ENCODE assay signal across 1 cellular context in genomic region chr7:150898475-150899011, GRCh38.
TF ChIP-seq lines count a peak whose summit lies in the region.

No MANE protein-coding gene starts in this region.

TF ChIP-seq in K562, 482 proteins besides CTCF, POLR2A, EP300 and RAD21 (continued from another document and continues in another):
- no peak for TF ChIP-seq NR0B1 (IDR thresholded peaks at IDR 0.05; ENCODE audit: partially characterized antibody)
- TF ChIP-seq GTF2E2 (tag; IDR thresholded peaks at IDR 0.05), result no peak
- no peak for TF ChIP-seq ZNF778 (CRISPR knock-in tag; IDR thresholded peaks at IDR 0.05)
- no peak for TF ChIP-seq STAT6 (CRISPR knock-in tag; IDR thresholded peaks at IDR 0.05)
- no peak; a peak in 1 of 4 replicates for TF ChIP-seq ZNF639 (CRISPR knock-in tag; conservative IDR thresholded peaks at IDR 0.05 in 1 of 2, IDR thresholded peaks at IDR 0.05 in 1 of 2)
- TF ChIP-seq CEBPZ (IDR thresholded peaks at IDR 0.05; ENCODE audit: borderline replicate concordance, low read depth, low read length), result no peak; the same call in 1 of the 2 replicates
- no peak for TF ChIP-seq THAP12 (CRISPR knock-in tag; IDR thresholded peaks at IDR 0.05)
- TF ChIP-seq KLF1 (tag; IDR thresholded peaks at IDR 0.05), result no peak
- no peak for TF ChIP-seq HIVEP1 (CRISPR knock-in tag; IDR thresholded peaks at IDR 0.05)
- no peak for TF ChIP-seq EGR1 (conservative IDR thresholded peaks at IDR 0.05)
- TF ChIP-seq ZNF561 (CRISPR knock-in tag; conservative IDR thresholded peaks at IDR 0.05), result no peak
- TF ChIP-seq CBFB (CRISPR knock-in tag; IDR thresholded peaks at IDR 0.05), result no peak
- TF ChIP-seq ZKSCAN1 (IDR thresholded peaks at IDR 0.05; ENCODE audit: low read depth, low read length), result 0 out of 2 replicates have a peak, but pooled peaks have one; percentile 41
- no peak for TF ChIP-seq ZBTB43 (CRISPR knock-in tag; IDR thresholded peaks at IDR 0.05)
- no peak for TF ChIP-seq MBD1 (CRISPR knock-in tag; IDR thresholded peaks at IDR 0.05)
- TF ChIP-seq MEIS2 (IDR thresholded peaks at IDR 0.05; ENCODE audit: partially characterized antibody), result no peak
- no peak for TF ChIP-seq ATF6 (CRISPR knock-in tag; IDR thresholded peaks at IDR 0.05)
- TF ChIP-seq KDM1A (IDR thresholded peaks at IDR 0.05), result no peak
- no peak for TF ChIP-seq NR3C1 (CRISPR knock-in tag; IDR thresholded peaks at IDR 0.05)
- no peak for TF ChIP-seq HNRNPH1 (optimal IDR thresholded peaks at IDR 0.05; ENCODE audit: low read depth, low read length)
- TF ChIP-seq HDAC6 (IDR thresholded peaks at IDR 0.05; ENCODE audit: low read depth, low read length), result no peak
- TF ChIP-seq NCOA1 (IDR thresholded peaks at IDR 0.05; ENCODE audit: low read depth), result no peak; the same call in 1 of the 2 replicates
- TF ChIP-seq HINFP (tag; conservative IDR thresholded peaks at IDR 0.05; ENCODE audit: low read depth), result no peak
- TF ChIP-seq ZNF511 (CRISPR knock-in tag; IDR thresholded peaks at IDR 0.05), result no peak
- TF ChIP-seq PTBP1 (IDR thresholded peaks at IDR 0.05; ENCODE audit: low read depth, low read length), result no peak
- peak; percentile 72 for TF ChIP-seq BRD9 (IDR thresholded peaks at IDR 0.05; ENCODE audit: low read depth, partially characterized antibody)
- no peak for TF ChIP-seq HDAC2 (IDR thresholded peaks at IDR 0.05)
- TF ChIP-seq MAFG (tag; conservative IDR thresholded peaks at IDR 0.05), result no peak
- TF ChIP-seq ZBTB1 (CRISPR knock-in tag; IDR thresholded peaks at IDR 0.05; ENCODE audit: borderline replicate concordance, low read depth), result no peak
- TF ChIP-seq DACH1 (IDR thresholded peaks at IDR 0.05; ENCODE audit: partially characterized antibody), result peak; percentile 58
- no peak for TF ChIP-seq GTF2B (IDR thresholded peaks at IDR 0.05; ENCODE audit: extremely low read depth, insufficient read length)
- 0 out of 2 replicates have a peak, but pooled peaks have one; percentile 23 for TF ChIP-seq ZBTB17 (CRISPR knock-in tag; IDR thresholded peaks at IDR 0.05)
- peak; percentile 63 for TF ChIP-seq MYC (IDR thresholded peaks at IDR 0.05; ENCODE audit: low read depth, low read length)
- no peak for TF ChIP-seq MYC (CRISPR knock-in tag; IDR thresholded peaks at IDR 0.05; ENCODE audit: borderline replicate concordance, low read depth)
- no peak for TF ChIP-seq FIP1L1 (IDR thresholded peaks at IDR 0.05; ENCODE audit: low read depth, low read length, poor library complexity, severe bottlenecking)
- no peak for TF ChIP-seq ZNF75A (CRISPR knock-in tag; IDR thresholded peaks at IDR 0.05)
- no peak for TF ChIP-seq ZNF77 (CRISPR knock-in tag; IDR thresholded peaks at IDR 0.05)
- no peak for TF ChIP-seq TEAD2 (tag; IDR thresholded peaks at IDR 0.05)
- TF ChIP-seq ARID3B (CRISPR knock-in tag; IDR thresholded peaks at IDR 0.05; ENCODE audit: borderline replicate concordance), result no peak; the same call in 1 of the 2 replicates
